ENCODE assay signal across 9 cellular contexts in the genomic region with DNA sequence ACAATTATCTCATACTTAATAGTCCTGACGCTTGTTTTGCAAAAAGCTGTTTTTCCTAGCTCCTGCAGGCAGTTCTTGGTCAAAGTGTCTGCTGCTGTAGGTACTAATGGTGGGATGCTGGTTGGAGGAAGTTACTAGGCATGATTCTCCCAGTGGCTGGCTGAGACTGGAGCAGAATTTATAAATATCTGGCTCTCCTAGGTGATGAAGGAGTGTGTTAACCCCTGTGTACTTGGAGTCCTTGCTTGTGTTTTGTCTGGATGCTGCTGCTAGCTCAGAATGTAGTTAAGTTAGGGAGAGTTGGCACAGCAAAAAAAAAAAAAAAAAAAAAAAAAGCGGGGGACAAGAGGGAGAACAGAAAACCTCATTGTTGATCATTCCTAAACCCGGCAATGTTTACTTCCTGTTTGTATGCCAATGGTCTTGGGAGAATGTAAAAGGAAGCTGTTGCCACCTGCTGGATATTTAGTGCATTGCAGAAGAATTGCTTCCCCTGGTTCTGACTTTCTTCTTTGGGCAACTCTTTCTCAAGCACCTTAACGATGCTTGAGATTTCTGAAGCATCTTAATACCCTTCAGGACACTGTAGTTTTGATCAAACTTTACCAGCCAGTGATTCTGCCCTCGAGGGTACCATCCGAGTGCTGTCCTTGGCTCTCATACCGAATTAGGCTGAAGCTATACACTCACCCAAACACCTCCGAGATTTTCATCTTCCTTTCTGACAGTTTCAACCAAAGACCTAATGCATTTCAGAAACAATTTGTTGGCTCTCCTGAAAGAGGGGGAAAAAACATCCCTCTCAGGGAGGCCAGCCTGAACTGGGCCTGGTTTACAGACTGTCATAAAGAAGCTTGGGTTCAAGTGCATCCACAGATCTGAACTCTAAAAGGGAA.
DNase-seq lines count a peak whose midpoint lies in the region; ATAC-seq, FAIRE-seq and TF ChIP-seq lines count a peak whose summit lies in the region.
"Had no signal": no experiment of that assay in that cellular context is flagged by ENCODE, and none has a peak within 500 bp of the region (broad histone marks: within the 10 kb centered on the region; RNA-seq: fewer than 3 reads in every experiment).

No MANE protein-coding gene starts in this region.

- no peaks in the 10 kb centered on the region for H3K27me3 ChIP-seq in pancreas

- intact Hi-C loops in pancreas (cut with DNase I) = loop anchor here in 2 of 3 donors (5.0 to 10.0 kb wide), 2 partner anchors 102 to 105 kb away; no protein-coding TSS in a partner anchor

- peak; percentile 86 for ATAC-seq in GM21360 (IDR thresholded peaks at IDR 0.05; ENCODE audit: unreplicated experiment)
- peak; percentile 93 for ATAC-seq in HG03558 (IDR thresholded peaks at IDR 0.05; ENCODE audit: extremely low read depth, unreplicated experiment)
- ATAC-seq in activated naive CD4-positive, alpha-beta T cell treated with anti-CD3 and anti-CD28 coated beads, Interleukin-2, amount 50 U/mL, for 72 hours = peak; percentile 68 to 79
- ATAC-seq in pancreas = peak; percentile 84 to 99 (median 92)

- H3K4me3 ChIP-seq in pancreas = no peak overlapping the region

- peak; percentile 87 for FAIRE-seq in pancreas (lab: Jason Lieb, UNC)

- TF ChIP-seq CTCF in glutamatergic neuron (IDR thresholded peaks at IDR 0.05; ENCODE audit: partially characterized antibody, unreplicated experiment) (peak; percentile 95), pancreas (IDR thresholded peaks at IDR 0.05) (peak; percentile 65 to 83 (median 82))

- no peaks in the 10 kb centered on the region for H3K4me1 ChIP-seq in pancreas

- peaks cover 0 to under 1% of the 10 kb centered on the region in 2 donors for H3K36me3 Mint-ChIP-seq in activated naive CD4-positive, alpha-beta T cell treated with anti-CD3 and anti-CD28 coated beads, Interleukin-2, amount 50 U/mL, for 72 hours
- no peaks in the 10 kb centered on the region for H3K36me3 Mint-ChIP-seq in glutamatergic neuron (ENCODE audit: unreplicated experiment)
- H3K36me3 Mint-ChIP-seq: CD8-positive, alpha-beta memory T cell had no signal

- no peaks in the 10 kb centered on the region for H3K9me3 ChIP-seq in pancreas

- 22% methylated on average over 7 to 8 of the region's 8 CpGs for WGBS in pancreas, 2 donors

- H3K4me1 Mint-ChIP-seq in glutamatergic neuron (ENCODE audit: low read depth, unreplicated experiment) = peaks cover 7% of the 10 kb centered on the region

- no peaks in the 10 kb centered on the region for H3K27me3 Mint-ChIP-seq in glutamatergic neuron (ENCODE audit: unreplicated experiment)

- peak; percentile 46 to 85 (median 60) for DNase-seq in NCI-H1417 (lab: John Stamatoyannopoulos, UW)
- DNase-seq in NCI-H1417 treated with DMSO at 0.1 percent for 48 hours (lab: John Stamatoyannopoulos, UW) = no peak
- peak; percentile 81 for DNase-seq in NCI-H82 (lab: John Stamatoyannopoulos, UW)
- DNase-seq in activated naive CD4-positive, alpha-beta T cell treated with anti-CD3 and anti-CD28 coated beads, Interleukin-2, amount 50 U/mL, for 72 hours (ENCODE audit: low spot score in 2 of 2) = peak in 1 of 2 donors; percentile 56
- DNase-seq in glutamatergic neuron = no peak
- peak in 3 of 6 donors; percentile 27 to 69 (median 37) for DNase-seq in pancreas

- no peaks in the 10 kb centered on the region for H3K36me3 ChIP-seq in pancreas

- peak overlapping the region in 1 of 2 donors; percentile 48 for H3K27ac Mint-ChIP-seq in activated naive CD4-positive, alpha-beta T cell treated with anti-CD3 and anti-CD28 coated beads, Interleukin-2, amount 50 U/mL, for 72 hours
- no peak overlapping the region for H3K27ac Mint-ChIP-seq in glutamatergic neuron (ENCODE audit: unreplicated experiment)
- H3K27ac Mint-ChIP-seq: CD8-positive, alpha-beta memory T cell had no signal

- H3K27ac ChIP-seq in pancreas = no peak overlapping the region

- H3K9me3 Mint-ChIP-seq in activated naive CD4-positive, alpha-beta T cell treated with anti-CD3 and anti-CD28 coated beads, Interleukin-2, amount 50 U/mL, for 72 hours = no peaks in the 10 kb centered on the region
- H3K9me3 Mint-ChIP-seq in glutamatergic neuron (ENCODE audit: unreplicated experiment) = no peaks in the 10 kb centered on the region

- H3K4me3 Mint-ChIP-seq in glutamatergic neuron (ENCODE audit: unreplicated experiment) = no peak overlapping the region

Comparison
In these comparisons a context has a peak if more than half of its experiments do, and no peak if none do; other contexts are left out.
1. DNase-seq: peak in NCI-H1417 (3 of 3) and NCI-H82 (single experiment); none in NCI-H1417 treated with DMSO at 0.1 percent for 48 hours (single experiment) and glutamatergic neuron (single experiment).
2. Peak in every context shown above with its lines, with median percentiles within 50 percentile points of each other: ATAC-seq.